ENCODE assay signal across 28 cellular contexts in the genomic region with DNA sequence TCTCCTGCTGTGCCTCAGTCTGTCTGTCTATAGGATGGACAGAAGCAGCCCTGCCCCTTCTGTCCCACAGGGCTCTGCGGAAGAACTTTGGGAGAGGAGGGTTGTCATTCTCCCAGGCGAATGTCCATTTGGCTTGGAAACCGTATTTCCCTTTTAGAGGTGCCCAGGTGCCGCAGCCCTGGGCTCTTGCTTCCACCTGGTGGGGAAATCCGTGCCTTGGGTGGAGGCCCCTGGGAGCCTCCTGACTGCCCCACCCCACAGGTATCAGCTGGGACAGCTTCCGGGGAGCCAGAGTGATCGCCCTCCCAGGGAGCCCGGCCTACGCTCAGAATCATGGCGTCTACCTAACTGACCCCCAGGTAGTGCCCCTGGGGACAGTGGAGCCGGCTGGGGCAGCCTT. TPM values are rescaled to one million over a fixed set of nuclear protein-coding genes. Genes with fewer than 3 reads are reported as not detected.
DNase-seq lines count a peak whose midpoint lies in the region; ATAC-seq and TF ChIP-seq lines count a peak whose summit lies in the region.
"Had no signal": no experiment of that assay in that cellular context is flagged by ENCODE, and none has a peak within 500 bp of the region (broad histone marks: within the 10 kb centered on the region; RNA-seq: fewer than 3 reads in every experiment).

No MANE protein-coding gene starts in this region.

- no peak overlapping the region for H3K4me3 Mint-ChIP-seq in memory B cell
- no peak overlapping the region for H3K4me3 Mint-ChIP-seq in progenitor cell of endocrine pancreas (ENCODE audit: low read depth)
- H3K4me3 Mint-ChIP-seq: activated CD4-positive, alpha-beta T cell treated with anti-CD3 and anti-CD28 coated beads, Interleukin-2, amount 10 ng/mL, durations not matched to agents 7 days and 5 days; activated naive CD8-positive, alpha-beta T cell treated with anti-CD3 and anti-CD28 coated beads, Interleukin-2, amount 10 ng/mL, durations not matched to agents 7 days and 5 days; CD14-positive monocyte; nephron had no signal

- TF ChIP-seq POLR2A in adrenal gland (IDR thresholded peaks at IDR 0.05): no peak

- H3K27me3 Mint-ChIP-seq in memory B cell: no peaks in the 10 kb centered on the region
- no peaks in the 10 kb centered on the region for H3K27me3 Mint-ChIP-seq in progenitor cell of endocrine pancreas
- H3K27me3 Mint-ChIP-seq: activated CD4-positive, alpha-beta T cell treated with anti-CD3 and anti-CD28 coated beads, Interleukin-2, amount 10 ng/mL, durations not matched to agents 7 days and 5 days; activated naive CD8-positive, alpha-beta T cell treated with anti-CD3 and anti-CD28 coated beads, Interleukin-2, amount 10 ng/mL, durations not matched to agents 7 days and 5 days had no signal

- H3K79me2 ChIP-seq in OCI-LY7 (ENCODE audit: insufficient read depth, low read depth, low read length): no peaks in the 10 kb centered on the region

- H3K9me3 ChIP-seq in OCI-LY7 (ENCODE audit: low read length): no peaks in the 10 kb centered on the region
- no peaks in the 10 kb centered on the region for H3K9me3 ChIP-seq in adrenal gland (replicated peaks in 1 of 3)
- H3K9me3 ChIP-seq: left lung, prostate gland, SJCRH30, thyroid gland had no signal

- H3K27me3 ChIP-seq in adrenal gland: no peaks in the 10 kb centered on the region
- H3K27me3 ChIP-seq: left lung, SJCRH30, thyroid gland had no signal

- H4K20me1 ChIP-seq in OCI-LY7 (ENCODE audit: insufficient read depth, low read length): no peaks in the 10 kb centered on the region

- H3K4me2 ChIP-seq in OCI-LY7 (ENCODE audit: low read length): no peak overlapping the region
- H3K4me2 ChIP-seq: PC-9 had no signal

- no peaks in the 10 kb centered on the region for H3K9me2 ChIP-seq in OCI-LY7 (ENCODE audit: insufficient read depth, low read length)

- CTCF ChIA-PET in OCI-LY7 (lab: Charles Lee; ENCODE audit: unreplicated experiment): no interaction called here

- no peak overlapping the region for H3K27ac Mint-ChIP-seq in memory B cell
- no peak overlapping the region for H3K27ac Mint-ChIP-seq in progenitor cell of endocrine pancreas
- H3K27ac Mint-ChIP-seq: activated naive CD8-positive, alpha-beta T cell treated with anti-CD3 and anti-CD28 coated beads, Interleukin-2, amount 10 ng/mL, durations not matched to agents 7 days and 5 days; nephron had no signal

- no TSS peak for BruUV-seq in OCI-LY7 (replicated peaks; lab: Mats Ljungman, UMichigan)

- H3K4me1 ChIP-seq in OCI-LY7 (ENCODE audit: insufficient read depth, low read length, poor library complexity, severe bottlenecking): peaks cover 20% of the 10 kb centered on the region
- H3K4me1 ChIP-seq in adrenal gland (replicated peaks in 1 of 2): peaks cover 0 to 6% of the 10 kb centered on the region in 2 donors
- H3K4me1 ChIP-seq: left lung, prostate gland, SJCRH30, thyroid gland had no signal

- DNase-seq in GM10266 (ENCODE audit: extremely low spot score): no peak
- no peak for DNase-seq in OCI-LY7 (ENCODE audit: low spot score)
- DNase-seq in memory B cell (ENCODE audit: low spot score in 2 of 2): no peak
- DNase-seq in adrenal gland: no peak
- DNase-seq in progenitor cell of endocrine pancreas (ENCODE audit: low spot score, unreplicated experiment): no peak
- no peak for DNase-seq in head of caudate nucleus
- DNase-seq: ACHN; activated CD4-positive, alpha-beta T cell treated with anti-CD3 and anti-CD28 coated beads, Interleukin-2, amount 10 ng/mL, durations not matched to agents 7 days and 5 days; activated CD8-positive, alpha-beta memory T cell treated with anti-CD3 and anti-CD28 coated beads, Interleukin-2, amount 50 U/mL, for 4 hours; activated naive CD8-positive, alpha-beta T cell treated with anti-CD3 and anti-CD28 coated beads, Interleukin-2, amount 10 ng/mL, durations not matched to agents 7 days and 5 days; DMS 273 treated with DMSO at 0.1 percent for 48 hours; GDM1; GOT3; Karpas-422; left lung; midbrain; NCI-H1092; NCI-H2081; NCI-H446; PC-9; SJCRH30; stimulated activated naive CD8-positive, alpha-beta T cell treated with anti-CD3 and anti-CD28 coated beads, Interleukin-15, Interleukin-2, amounts not matched to agents 100 U/mL and 50 U/mL, for 24 hours; T-helper 1 cell; thyroid gland had no signal

- no peak overlapping the region for H3K27ac ChIP-seq in OCI-LY7 (ENCODE audit: low read depth, low read length, poor library complexity, severe bottlenecking)
- H3K27ac ChIP-seq in adrenal gland: no peak overlapping the region
- H3K27ac ChIP-seq: left lung, PC-9, prostate gland, SJCRH30, skin epidermis, thyroid gland had no signal

- H3K36me3 ChIP-seq in OCI-LY7 (ENCODE audit: insufficient read depth, low read length) (no peaks in the 10 kb centered on the region), adrenal gland (replicated peaks in 1 of 2) (peaks cover 0 to 19% of the 10 kb centered on the region in 2 donors)
- H3K36me3 ChIP-seq: prostate gland, SJCRH30 had no signal

- POLR2A ChIA-PET in OCI-LY7 (lab: Charles Lee): no interaction called here

- H3K4me1 Mint-ChIP-seq in memory B cell (no peaks in the 10 kb centered on the region), progenitor cell of endocrine pancreas (ENCODE audit: low read depth) (peaks cover 2% of the 10 kb centered on the region)
- H3K4me1 Mint-ChIP-seq: activated CD4-positive, alpha-beta T cell treated with anti-CD3 and anti-CD28 coated beads, Interleukin-2, amount 10 ng/mL, durations not matched to agents 7 days and 5 days; activated naive CD8-positive, alpha-beta T cell treated with anti-CD3 and anti-CD28 coated beads, Interleukin-2, amount 10 ng/mL, durations not matched to agents 7 days and 5 days; nephron had no signal

- ATAC-seq in memory B cell (ENCODE audit: low read depth): peak; percentile 41
- ATAC-seq: left lung; stimulated activated naive CD8-positive, alpha-beta T cell treated with anti-CD3 and anti-CD28 coated beads, Interleukin-15, Interleukin-2, amounts not matched to agents 100 U/mL and 50 U/mL, for 24 hours had no signal

- intact Hi-C loops in OCI-LY7 (cut with micrococcal nuclease; ENCODE audit: unreplicated experiment): no loop called here
- intact Hi-C loops in adrenal gland (cut with DNase I): no loop called here
- intact Hi-C loops in head of caudate nucleus (cut with DNase I): no loop called here

- H3K36me3 Mint-ChIP-seq in memory B cell: peaks cover 4% of the 10 kb centered on the region
- H3K36me3 Mint-ChIP-seq in progenitor cell of endocrine pancreas (ENCODE audit: insufficient read depth): no peaks in the 10 kb centered on the region

- WGBS in adrenal gland, 4 donors: 80 to 94% (median 91%) methylated on average over 1 to 11 of the region's 11 CpGs

- TF ChIP-seq CTCF in GM10266 (IDR thresholded peaks at IDR 0.05; ENCODE audit: control insufficient read depth, insufficient read depth, low read depth, missing control alignments) (peak; percentile 23), OCI-LY7 (conservative IDR thresholded peaks at IDR 0.05; ENCODE audit: low read length) (0 out of 2 replicates have a peak, but pooled peaks have one; percentile 14), adrenal gland (IDR thresholded peaks at IDR 0.05) (no peak), progenitor cell of endocrine pancreas (IDR thresholded peaks at IDR 0.05; ENCODE audit: unreplicated experiment) (no peak)

- H3K9me3 Mint-ChIP-seq in memory B cell: no peaks in the 10 kb centered on the region
- no peaks in the 10 kb centered on the region for H3K9me3 Mint-ChIP-seq in progenitor cell of endocrine pancreas (ENCODE audit: low read depth)
- H3K9me3 Mint-ChIP-seq: activated CD4-positive, alpha-beta T cell treated with anti-CD3 and anti-CD28 coated beads, Interleukin-2, amount 10 ng/mL, durations not matched to agents 7 days and 5 days; activated naive CD8-positive, alpha-beta T cell treated with anti-CD3 and anti-CD28 coated beads, Interleukin-2, amount 10 ng/mL, durations not matched to agents 7 days and 5 days; CD14-positive monocyte; nephron had no signal

- no peak overlapping the region for H3K4me3 ChIP-seq in OCI-LY7 (ENCODE audit: low read depth, low read length, poor library complexity, severe bottlenecking)
- H3K4me3 ChIP-seq in adrenal gland: no peak overlapping the region
- H3K4me3 ChIP-seq: left lung, PC-9, prostate gland, SJCRH30, skin epidermis, thyroid gland had no signal

- H2AFZ ChIP-seq in OCI-LY7 (ENCODE audit: low read length): no peak overlapping the region
- H2AFZ ChIP-seq: PC-9 had no signal

RNA-seq across cellular contexts. Expression of a gene that starts 12.7 kb away (rescaled TPM):
- 6.8 and 7.4 TPM in 2 replicates for total RNA-seq in OCI-LY7 (2014; rRNA removed; shearing (Covaris generic))
- 14.2 and 14.3 TPM in 2 replicates for total RNA-seq in OCI-LY7 (2022)
- total RNA-seq in adrenal gland: 10 to 100 TPM; 17.4 to 33.5 (median 24.6) TPM
- polyA plus RNA-seq in adrenal gland: 10 to 100 TPM in 2 of 3 donors, 1 to 10 TPM in 1; 5.2 to 34.8 (median 23.8) TPM
- 18.8 and 21.1 TPM in 2 replicates for total RNA-seq in progenitor cell of endocrine pancreas

RNA-seq across cellular contexts. Expression of a gene that starts 28.2 kb away (rescaled TPM):
- total RNA-seq in OCI-LY7 (2014; rRNA removed; shearing (Covaris generic)): 42.6 and 44.6 TPM in 2 replicates
- total RNA-seq in OCI-LY7 (2022) (48.5 and 61.0 TPM in 2 replicates), adrenal gland (10 to 100 TPM; 18.0 to 30.8 (median 27.6) TPM), progenitor cell of endocrine pancreas (29.2 and 37.8 TPM in 2 replicates)
- polyA plus RNA-seq in adrenal gland: 10 to 100 TPM in 1 of 3 donors, 1 to 10 TPM in 2; 5.3 to 12.3 (median 8.0) TPM

RNA-seq across cellular contexts. Expression of a gene that starts 56.2 kb away (rescaled TPM):
- 41.9 and 48.8 TPM in 2 replicates for total RNA-seq in OCI-LY7 (2014; rRNA removed; shearing (Covaris generic))
- total RNA-seq in OCI-LY7 (2022) (91.6 and 100 TPM in 2 replicates), adrenal gland (100 to 1,000 TPM in 1 of 8 donors, 10 to 100 TPM in 7; 42.3 to 195 (median 66.7) TPM), progenitor cell of endocrine pancreas (75.9 and 76.0 TPM in 2 replicates)
- 100 to 1,000 TPM in 1 of 3 donors, 10 to 100 TPM in 2; 28.2 to 128 (median 86.2) TPM for polyA plus RNA-seq in adrenal gland

RNA-seq across cellular contexts. Expression of a gene that starts 56.5 kb away (rescaled TPM):
- total RNA-seq in OCI-LY7 (2014; rRNA removed; shearing (Covaris generic)): 140 and 195 TPM in 2 replicates
- 406 and 441 TPM in 2 replicates for total RNA-seq in OCI-LY7 (2022)
- total RNA-seq in adrenal gland: 100 to 1,000 TPM in 5 of 8 donors, 10 to 100 TPM in 3; 66.2 to 242 (median 160) TPM
- 100 to 1,000 TPM in 2 of 3 donors, 10 to 100 TPM in 1; 82.1 to 200 (median 101) TPM for polyA plus RNA-seq in adrenal gland
- total RNA-seq in progenitor cell of endocrine pancreas: 379 and 387 TPM in 2 replicates

Comparison
In these comparisons a context has a peak if more than half of its experiments do, and no peak if none do; other contexts are left out.
1. CTCF ChIP-seq: peak in GM10266 (single experiment) and OCI-LY7 (single experiment); none in adrenal gland (0 of 6) and progenitor cell of endocrine pancreas (single experiment).